In genomic region chr11:47714554-47715081, GRCh38 we compare ENCODE assay signal across 1 cellular context.
TF ChIP-seq lines count a peak whose summit lies in the region.

No MANE protein-coding gene starts in this region.

TF ChIP-seq in HepG2, 621 proteins besides CTCF, POLR2A, EP300 and RAD21 (continued from another document):
- TF ChIP-seq ZNF407 (CRISPR knock-in tag; IDR thresholded peaks at IDR 0.05; ENCODE audit: not compliant biosample characterization) (peak; percentile 25), PBX3 (CRISPR knock-in tag; IDR thresholded peaks at IDR 0.05; ENCODE audit: borderline replicate concordance) (no peak), THAP7 (CRISPR knock-in tag; IDR thresholded peaks at IDR 0.05) (peak; percentile 47; the same call in 1 of the 2 replicates), TFDP2 (CRISPR knock-in tag; IDR thresholded peaks at IDR 0.05) (no peak), ELF1 (CRISPR knock-in tag; IDR thresholded peaks at IDR 0.05) (no peak), FOXK2 (IDR thresholded peaks at IDR 0.05) (no peak), ARHGAP35 (CRISPR knock-in tag; IDR thresholded peaks at IDR 0.05; ENCODE audit: borderline replicate concordance) (no peak), ZNF468 (CRISPR knock-in tag; IDR thresholded peaks at IDR 0.05) (0 out of 2 replicates have a peak, but pooled peaks have one; percentile 56), BCL3 (CRISPR knock-in tag; IDR thresholded peaks at IDR 0.05) (peak; percentile 77; the same call in 1 of the 2 replicates), MED13 (CRISPR knock-in tag; IDR thresholded peaks at IDR 0.05) (no peak), HNF1A (IDR thresholded peaks at IDR 0.05; ENCODE audit: low read depth) (no peak), HNF1A (CRISPR knock-in tag; IDR thresholded peaks at IDR 0.05; ENCODE audit: borderline replicate concordance) (0 out of 2 replicates have a peak, but pooled peaks have one; percentile 15), HBP1 (CRISPR knock-in tag; IDR thresholded peaks at IDR 0.05; ENCODE audit: low read depth) (no peak), ZNF275 (CRISPR knock-in tag; IDR thresholded peaks at IDR 0.05; ENCODE audit: borderline replicate concordance) (no peak), ZBTB3 (CRISPR knock-in tag; IDR thresholded peaks at IDR 0.05; ENCODE audit: borderline replicate concordance, low read depth) (0 out of 2 replicates have a peak, but pooled peaks have one; percentile 53), ASH2L (IDR thresholded peaks at IDR 0.05; ENCODE audit: insufficient read length, low read depth, low read length) (no peak)
